2 cellular contexts compared by ENCODE assay signal in genomic region chr11:48109046-48109666, GRCh38.
TF ChIP-seq lines count a peak whose summit lies in the region.

No MANE protein-coding gene starts in this region.

TF ChIP-seq in IMR-90, 13 proteins besides CTCF, POLR2A, EP300 and RAD21:
- TF ChIP-seq CHD1 (IDR thresholded peaks at IDR 0.05; ENCODE audit: low read depth, low read length) = no peak
- TF ChIP-seq, protein P1, sequence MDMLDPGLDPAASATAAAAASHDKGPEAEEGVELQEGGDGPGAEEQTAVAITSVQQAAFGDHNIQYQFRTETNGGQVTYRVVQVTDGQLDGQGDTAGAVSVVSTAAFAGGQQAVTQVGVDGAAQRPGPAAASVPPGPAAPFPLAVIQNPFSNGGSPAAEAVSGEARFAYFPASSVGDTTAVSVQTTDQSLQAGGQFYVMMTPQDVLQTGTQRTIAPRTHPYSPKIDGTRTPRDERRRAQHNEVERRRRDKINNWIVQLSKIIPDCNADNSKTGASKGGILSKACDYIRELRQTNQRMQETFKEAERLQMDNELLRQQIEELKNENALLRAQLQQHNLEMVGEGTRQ (IDR thresholded peaks at IDR 0.05; ENCODE audit: low read depth, low read length) = no peak
- TF ChIP-seq MAZ (IDR thresholded peaks at IDR 0.05; ENCODE audit: borderline replicate concordance, low read depth, low read length) = no peak
- TF ChIP-seq SMC3 (IDR thresholded peaks at IDR 0.05; ENCODE audit: low read depth, low read length) = peak; percentile 54
- no peak for TF ChIP-seq CEBPB (IDR thresholded peaks at IDR 0.05; ENCODE audit: low read depth, low read length)

TF ChIP-seq in liver, 16 proteins besides CTCF, POLR2A, EP300 and RAD21 (continued from another document):
- TF ChIP-seq, protein P2, sequence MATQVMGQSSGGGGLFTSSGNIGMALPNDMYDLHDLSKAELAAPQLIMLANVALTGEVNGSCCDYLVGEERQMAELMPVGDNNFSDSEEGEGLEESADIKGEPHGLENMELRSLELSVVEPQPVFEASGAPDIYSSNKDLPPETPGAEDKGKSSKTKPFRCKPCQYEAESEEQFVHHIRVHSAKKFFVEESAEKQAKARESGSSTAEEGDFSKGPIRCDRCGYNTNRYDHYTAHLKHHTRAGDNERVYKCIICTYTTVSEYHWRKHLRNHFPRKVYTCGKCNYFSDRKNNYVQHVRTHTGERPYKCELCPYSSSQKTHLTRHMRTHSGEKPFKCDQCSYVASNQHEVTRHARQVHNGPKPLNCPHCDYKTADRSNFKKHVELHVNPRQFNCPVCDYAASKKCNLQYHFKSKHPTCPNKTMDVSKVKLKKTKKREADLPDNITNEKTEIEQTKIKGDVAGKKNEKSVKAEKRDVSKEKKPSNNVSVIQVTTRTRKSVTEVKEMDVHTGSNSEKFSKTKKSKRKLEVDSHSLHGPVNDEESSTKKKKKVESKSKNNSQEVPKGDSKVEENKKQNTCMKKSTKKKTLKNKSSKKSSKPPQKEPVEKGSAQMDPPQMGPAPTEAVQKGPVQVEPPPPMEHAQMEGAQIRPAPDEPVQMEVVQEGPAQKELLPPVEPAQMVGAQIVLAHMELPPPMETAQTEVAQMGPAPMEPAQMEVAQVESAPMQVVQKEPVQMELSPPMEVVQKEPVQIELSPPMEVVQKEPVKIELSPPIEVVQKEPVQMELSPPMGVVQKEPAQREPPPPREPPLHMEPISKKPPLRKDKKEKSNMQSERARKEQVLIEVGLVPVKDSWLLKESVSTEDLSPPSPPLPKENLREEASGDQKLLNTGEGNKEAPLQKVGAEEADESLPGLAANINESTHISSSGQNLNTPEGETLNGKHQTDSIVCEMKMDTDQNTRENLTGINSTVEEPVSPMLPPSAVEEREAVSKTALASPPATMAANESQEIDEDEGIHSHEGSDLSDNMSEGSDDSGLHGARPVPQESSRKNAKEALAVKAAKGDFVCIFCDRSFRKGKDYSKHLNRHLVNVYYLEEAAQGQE (IDR thresholded peaks at IDR 0.05) = no peak
- no peak for TF ChIP-seq EGR1 (IDR thresholded peaks at IDR 0.05; ENCODE audit: low read depth in 2 of 2)
- no peak for TF ChIP-seq TAF1 (conservative IDR thresholded peaks at IDR 0.05)
- TF ChIP-seq JUND (IDR thresholded peaks at IDR 0.05) = no peak
- TF ChIP-seq, protein P3, sequence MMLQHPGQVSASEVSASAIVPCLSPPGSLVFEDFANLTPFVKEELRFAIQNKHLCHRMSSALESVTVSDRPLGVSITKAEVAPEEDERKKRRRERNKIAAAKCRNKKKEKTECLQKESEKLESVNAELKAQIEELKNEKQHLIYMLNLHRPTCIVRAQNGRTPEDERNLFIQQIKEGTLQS (IDR thresholded peaks at IDR 0.05) = no peak
- no peak for TF ChIP-seq GABPA (IDR thresholded peaks at IDR 0.05 in 1 of 2, conservative IDR thresholded peaks at IDR 0.05 in 1 of 2)
- TF ChIP-seq NR2F2 (IDR thresholded peaks at IDR 0.05) = no peak
- TF ChIP-seq YY1 (IDR thresholded peaks at IDR 0.05) = no peak
- no peak for TF ChIP-seq FOXA2 (IDR thresholded peaks at IDR 0.05)
- TF ChIP-seq HNF4A (conservative IDR thresholded peaks at IDR 0.05) = no peak
- TF ChIP-seq MAX (IDR thresholded peaks at IDR 0.05) = no peak
- TF ChIP-seq SP1 (IDR thresholded peaks at IDR 0.05) = no peak
- TF ChIP-seq HNF4G (IDR thresholded peaks at IDR 0.05) = no peak
- no peak for TF ChIP-seq RXRA (IDR thresholded peaks at IDR 0.05)
- no peak for TF ChIP-seq ZBTB33 (IDR thresholded peaks at IDR 0.05)
TF ChIP-seq in liver: peak in this region for 0.
